15 cellular contexts compared by ENCODE assay signal in the genomic region with DNA sequence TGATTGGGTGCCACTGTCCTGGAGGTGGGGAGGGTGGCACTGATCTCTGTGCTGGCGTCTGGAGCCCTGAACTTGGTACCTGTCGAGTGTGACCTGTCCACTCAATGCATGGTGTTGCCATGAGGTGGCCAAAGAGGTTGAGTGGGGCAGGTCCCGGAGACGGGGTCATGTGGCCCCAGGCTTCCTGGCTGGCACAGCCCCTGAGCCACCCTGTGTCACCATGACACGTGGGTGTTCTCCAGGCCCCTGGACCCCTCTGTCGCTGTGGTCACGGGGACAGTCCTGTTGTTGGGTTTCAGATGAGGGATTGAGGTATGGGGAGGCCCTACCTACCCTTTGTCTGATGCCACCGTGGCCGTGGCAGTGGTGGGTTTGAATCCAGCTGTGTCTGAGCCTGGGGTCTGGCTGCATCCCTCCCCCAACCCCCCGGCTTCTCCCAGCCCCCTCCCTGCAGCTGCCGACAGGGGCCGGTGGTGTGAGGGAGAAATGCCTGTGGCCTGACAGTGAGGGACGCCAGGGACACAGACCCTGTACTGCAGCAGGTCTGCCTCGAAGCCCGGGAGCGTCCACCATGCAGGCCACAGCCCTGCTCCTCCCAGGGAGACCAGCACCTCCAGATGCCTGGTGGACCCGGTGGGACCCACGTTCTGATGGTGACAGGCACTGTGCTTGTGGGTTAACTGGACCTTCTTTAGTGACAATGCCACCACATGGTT. TPM values are rescaled to one million over a fixed set of nuclear protein-coding genes. Genes with fewer than 3 reads are reported as not detected.
"Had no signal": no experiment of that assay in that cellular context is flagged by ENCODE, and none has a peak within 500 bp of the region (broad histone marks: within the 10 kb centered on the region; RNA-seq: fewer than 3 reads in every experiment).

No MANE protein-coding gene starts in this region.

- H3K4me3 Mint-ChIP-seq: activated naive CD4-positive, alpha-beta T cell treated with anti-CD3 and anti-CD28 coated beads for 36 hours; central memory CD8-positive, alpha-beta T cell; dendritic cell treated with granulocyte-macrophage colony-stimulating factor and Interleukin-4, amounts not matched to agents 40 ng/mL and 50 ng/mL, for 4 days; memory B cell; nephron progenitor cell; stimulated activated naive CD8-positive, alpha-beta T cell treated with anti-CD3 and anti-CD28 coated beads, Interleukin-15, amount 100 ng/mL, for 72 hours had no signal

- ATAC-seq: body of pancreas; esophagus mucosa; left lung; stimulated activated naive CD8-positive, alpha-beta T cell treated with anti-CD3 and anti-CD28 coated beads, Interleukin-15, amount 100 ng/mL, for 72 hours had no signal

- H3K27ac Mint-ChIP-seq: activated naive CD4-positive, alpha-beta T cell treated with anti-CD3 and anti-CD28 coated beads for 36 hours; dendritic cell treated with granulocyte-macrophage colony-stimulating factor and Interleukin-4, amounts not matched to agents 40 ng/mL and 50 ng/mL, for 4 days; memory B cell; nephron progenitor cell; stimulated activated naive CD8-positive, alpha-beta T cell treated with anti-CD3 and anti-CD28 coated beads, Interleukin-15, amount 100 ng/mL, for 72 hours had no signal

- H3K27ac ChIP-seq: adrenal gland, body of pancreas, left lung, thoracic aorta had no signal

- H3K4me3 ChIP-seq: adrenal gland, body of pancreas, left lung, thoracic aorta had no signal

- H3K36me3 ChIP-seq: adrenal gland, thoracic aorta had no signal

- DNase-seq: activated CD4-positive, CD25-positive, alpha-beta regulatory T cell; activated naive CD4-positive, alpha-beta T cell treated with anti-CD3 and anti-CD28 coated beads for 36 hours; body of pancreas; nephron progenitor cell; stimulated activated CD4-positive, alpha-beta T cell treated with anti-CD3 and anti-CD28 coated beads, Interleukin-4, amount 100 ng/mL, for 4 hours; stimulated activated naive CD8-positive, alpha-beta T cell treated with anti-CD3 and anti-CD28 coated beads, Interleukin-15, amount 100 ng/mL, for 72 hours; T-helper 2 cell had no signal

- H3K4me1 ChIP-seq: adrenal gland had no signal

- H3K4me1 Mint-ChIP-seq: central memory CD8-positive, alpha-beta T cell had no signal

- H3K27me3 ChIP-seq: adrenal gland, body of pancreas had no signal

- H3K27me3 Mint-ChIP-seq: stimulated activated naive CD8-positive, alpha-beta T cell treated with anti-CD3 and anti-CD28 coated beads, Interleukin-15, amount 100 ng/mL, for 72 hours had no signal

- H3K9me3 ChIP-seq: adrenal gland, body of pancreas, left lung, thoracic aorta had no signal

RNA-seq across cellular contexts. Expression of gene TRPM2, which starts 12.0 kb away (rescaled TPM):
- total RNA-seq: pulmonary artery endothelial cell had no signal
